8 cellular contexts compared by ENCODE assay signal in the genomic region with DNA sequence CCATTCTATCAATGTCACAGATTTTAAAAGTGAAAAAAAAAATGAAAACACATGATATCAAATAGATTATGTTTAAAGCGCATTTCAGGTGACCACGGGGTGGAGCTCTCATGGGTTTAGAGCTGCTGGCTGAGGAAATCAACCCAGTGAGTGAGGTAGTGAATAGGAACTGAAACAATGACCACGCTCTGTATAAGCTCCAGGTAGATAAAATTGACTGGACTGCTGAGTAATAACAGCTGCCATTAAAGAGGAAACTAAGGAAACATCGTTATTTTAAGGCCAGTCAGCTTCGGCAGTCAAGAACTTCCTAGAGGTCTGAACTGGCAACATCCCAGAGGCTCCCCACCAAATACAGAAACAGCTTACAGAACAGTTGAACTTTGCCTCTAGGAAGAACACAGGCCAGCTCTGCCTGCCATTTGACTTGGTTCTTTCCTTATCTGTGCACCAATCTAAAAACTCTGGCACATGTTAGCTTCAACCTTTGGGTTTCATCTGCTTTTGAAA.
DNase-seq lines count a peak whose midpoint lies in the region; ATAC-seq and TF ChIP-seq lines count a peak whose summit lies in the region.

No MANE protein-coding gene starts in this region.

- no peak overlapping the region for H3K27ac Mint-ChIP-seq in activated B cell treated with CpG ODN at 0.5 μM for 24 hours

- POLR2A ChIA-PET in activated B cell treated with CpG ODN at 0.5 μM for 24 hours (lab: Charles Lee): no interaction called here

- H3K27ac ChIP-seq in right cardiac atrium (ENCODE audit: low read length): no peak overlapping the region

- no peaks in the 10 kb centered on the region for H3K27me3 ChIP-seq in right cardiac atrium (ENCODE audit: control insufficient read depth, insufficient read depth)

- H3K9me3 Mint-ChIP-seq in activated B cell treated with CpG ODN at 0.5 μM for 24 hours: no peaks in the 10 kb centered on the region

- peaks cover 7% of the 10 kb centered on the region for H3K4me1 Mint-ChIP-seq in activated B cell treated with CpG ODN at 0.5 μM for 24 hours

- no peaks in the 10 kb centered on the region for H3K27me3 Mint-ChIP-seq in activated B cell treated with CpG ODN at 0.5 μM for 24 hours

- peak; percentile 8 for DNase-seq in Ammon's horn (ENCODE audit: low spot score)
- peak; percentile 7 for DNase-seq in LoVo (ENCODE audit: low spot score)
- no peak for DNase-seq in activated B cell treated with CpG ODN at 0.5 μM for 24 hours
- peak in 1 of 3 donors; percentile 44 for DNase-seq in right cardiac atrium
- peak; percentile 5 for DNase-seq in stimulated activated naive CD8-positive, alpha-beta T cell treated with anti-CD3 and anti-CD28 coated beads, Interleukin-15, Interleukin-2, amounts not matched to agents 100 U/mL and 50 U/mL, for 24 hours
- no peak for DNase-seq in omental fat pad (ENCODE audit: low spot score)

- H3K4me3 Mint-ChIP-seq in activated B cell treated with CpG ODN at 0.5 μM for 24 hours: no peak overlapping the region

- TF ChIP-seq CTCF in activated B cell treated with CpG ODN at 0.5 μM for 24 hours (IDR thresholded peaks at IDR 0.05) (no peak), omental fat pad (IDR thresholded peaks at IDR 0.05) (no peak)

- no peaks in the 10 kb centered on the region for H3K9me3 ChIP-seq in right cardiac atrium (ENCODE audit: control insufficient read depth, low read length)

- no peak overlapping the region for H3K4me3 ChIP-seq in right cardiac atrium (ENCODE audit: low read length)

- WGBS in right cardiac atrium: 42% methylated on average over 5 of the region's 5 CpGs

- peaks cover 3% of the 10 kb centered on the region for H3K4me1 ChIP-seq in right cardiac atrium (ENCODE audit: control insufficient read depth, insufficient read depth, low read length)

- CTCF ChIA-PET in activated B cell treated with CpG ODN at 0.5 μM for 24 hours (lab: Charles Lee): interaction anchor here (0.7 to 2.1 kb wide), 8 partner anchors 14 to 744 kb away, joined by 3 to 13 read pairs (median 6); no protein-coding TSS in a partner anchor

- intact Hi-C loops in activated B cell treated with CpG ODN at 0.5 μM for 24 hours (cut with micrococcal nuclease): loop anchor here (1.0 kb wide), 2 partner anchors 409 to 739 kb away; no protein-coding TSS in a partner anchor
- intact Hi-C loops in right cardiac atrium (cut with DNase I): no loop called here

- H3K36me3 Mint-ChIP-seq in activated B cell treated with CpG ODN at 0.5 μM for 24 hours (ENCODE audit: low read depth): no peaks in the 10 kb centered on the region

- ATAC-seq in GM18498 (IDR thresholded peaks at IDR 0.05; ENCODE audit: unreplicated experiment) (peak; percentile 100), HG02571 (IDR thresholded peaks at IDR 0.05; ENCODE audit: unreplicated experiment) (peak; percentile 100), activated B cell treated with CpG ODN at 0.5 μM for 24 hours (ENCODE audit: low read depth) (peak; percentile 62), right cardiac atrium (peak; percentile 55 to 82), omental fat pad (ENCODE audit: low FRiP score) (no peak)
- peak; percentile 32 for ATAC-seq in stimulated activated naive CD8-positive, alpha-beta T cell treated with anti-CD3 and anti-CD28 coated beads, Interleukin-15, Interleukin-2, amounts not matched to agents 100 U/mL and 50 U/mL, for 24 hours

Comparison
In these comparisons a context has a peak if more than half of its experiments do, and no peak if none do; other contexts are left out.
1. DNase-seq: peak in Ammon's horn (single experiment), LoVo (single experiment) and stimulated activated naive CD8-positive, alpha-beta T cell treated with anti-CD3 and anti-CD28 coated beads, Interleukin-15, Interleukin-2, amounts not matched to agents 100 U/mL and 50 U/mL, for 24 hours (single experiment); none in activated B cell treated with CpG ODN at 0.5 μM for 24 hours (single experiment) and omental fat pad (single experiment).